In the genomic region with DNA sequence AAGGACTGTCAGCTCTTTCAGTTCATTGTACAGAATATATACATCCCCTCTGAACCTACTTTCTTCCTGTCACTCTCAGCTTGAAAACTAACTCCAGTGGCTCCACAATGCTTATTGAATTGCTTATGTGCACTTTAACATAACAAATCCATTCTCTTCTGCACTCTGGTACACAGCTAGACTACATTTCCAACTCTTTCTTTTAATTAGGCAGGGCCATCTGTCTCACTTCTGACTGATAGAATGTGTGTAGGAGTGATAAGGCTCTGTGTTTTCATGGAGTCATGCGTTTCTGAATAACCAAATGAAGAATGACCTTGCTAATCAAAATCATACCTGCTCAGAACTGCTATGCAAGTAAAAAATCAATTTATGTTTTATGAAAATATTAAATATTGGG, we compare ENCODE assay signal across 26 cellular contexts.
"Had no signal": no experiment of that assay in that cellular context is flagged by ENCODE, and none has a peak within 500 bp of the region (broad histone marks: within the 10 kb centered on the region; RNA-seq: fewer than 3 reads in every experiment).

No MANE protein-coding gene starts in this region.

- DNase-seq: hippocampal formation; left colon; left ventricle myocardium inferior; mesendoderm; midbrain; mucosa of descending colon; naive thymus-derived CD4-positive, alpha-beta T cell; nucleus accumbens; right lobe of liver; stimulated activated CD4-positive, alpha-beta T cell treated with anti-CD3 and anti-CD28 coated beads, Interleukin-1b, Interleukin-23, amount 100 ng/mL, for 48 hours; stimulated activated CD4-positive, alpha-beta T cell treated with anti-CD3 and anti-CD28 coated beads, Interleukin-2, amount 100 ng/mL, for 48 hours; stimulated activated CD4-positive, alpha-beta T cell treated with anti-CD3 and anti-CD28 coated beads, Interleukin-4, amount 100 ng/mL, for 4 hours; stimulated activated CD8-positive, alpha-beta memory T cell treated with anti-CD3 and anti-CD28 coated beads, Interleukin-4, amount 100 ng/mL, for 48 hours; stimulated activated naive CD4-positive, alpha-beta T cell treated with Interleukin-2 at 50 U/mL for 16 hours; stimulated activated naive CD8-positive, alpha-beta T cell treated with anti-CD3 and anti-CD28 coated beads, Interleukin-15, amount 100 ng/mL, for 72 hours; substantia nigra; uterus had no signal

- H3K36me3 ChIP-seq: left ventricle myocardium inferior, right atrium auricular region, right lobe of liver, tibial nerve, uterus had no signal

- H3K4me1 ChIP-seq: left ventricle myocardium inferior, parathyroid adenoma, right atrium auricular region, right lobe of liver, tibial nerve, uterus had no signal

- H3K27ac ChIP-seq: left ventricle myocardium inferior, parathyroid adenoma, right atrium auricular region, right lobe of liver, tibial nerve, uterus had no signal

- H3K4me2 ChIP-seq: smooth muscle cell had no signal

- H3K27me3 ChIP-seq: right atrium auricular region, right lobe of liver, tibial nerve, uterus had no signal

- H3K36me3 Mint-ChIP-seq: naive thymus-derived CD4-positive, alpha-beta T cell; stimulated activated memory B cell treated with anti-CD40 and anti-IgM and Interleukin-4, amounts not matched to agents 10 μg/mL and 1 μg/mL and 100 μg/mL, for 72 hours; type B pancreatic cell had no signal

- H3K9ac ChIP-seq: parathyroid adenoma had no signal

- H3K4me3 Mint-ChIP-seq: naive thymus-derived CD4-positive, alpha-beta T cell; natural killer cell treated with Interleukin-12 subunit alpha and Interleukin-12 subunit beta and Interleukin-15 and Interleukin-18, amount 100 ng/mL, for 72 hours; neural crest cell; stimulated activated memory B cell treated with anti-CD40 and anti-IgM and Interleukin-4, amounts not matched to agents 10 μg/mL and 1 μg/mL and 100 μg/mL, for 72 hours; stimulated activated naive CD8-positive, alpha-beta T cell treated with anti-CD3 and anti-CD28 coated beads, Interleukin-15, amount 100 ng/mL, for 72 hours; type B pancreatic cell had no signal

- H3K9me3 ChIP-seq: left ventricle myocardium inferior, mucosa of descending colon, right atrium auricular region, right lobe of liver, uterus had no signal

- H3K79me2 ChIP-seq: parathyroid adenoma had no signal

- H2AFZ ChIP-seq: parathyroid adenoma had no signal

- ATAC-seq: left colon; mucosa of descending colon; naive thymus-derived CD4-positive, alpha-beta T cell; natural killer cell treated with Interleukin-12 subunit alpha and Interleukin-12 subunit beta and Interleukin-15 and Interleukin-18, amount 100 ng/mL, for 72 hours; right lobe of liver; stimulated activated memory B cell treated with anti-CD40 and anti-IgM and Interleukin-4, amounts not matched to agents 10 μg/mL and 1 μg/mL and 100 μg/mL, for 72 hours; stimulated activated naive CD8-positive, alpha-beta T cell treated with anti-CD3 and anti-CD28 coated beads, Interleukin-15, amount 100 ng/mL, for 72 hours had no signal

- H3K27ac Mint-ChIP-seq: naive thymus-derived CD4-positive, alpha-beta T cell; natural killer cell treated with Interleukin-12 subunit alpha and Interleukin-12 subunit beta and Interleukin-15 and Interleukin-18, amount 100 ng/mL, for 72 hours; stimulated activated memory B cell treated with anti-CD40 and anti-IgM and Interleukin-4, amounts not matched to agents 10 μg/mL and 1 μg/mL and 100 μg/mL, for 72 hours; stimulated activated naive CD8-positive, alpha-beta T cell treated with anti-CD3 and anti-CD28 coated beads, Interleukin-15, amount 100 ng/mL, for 72 hours; type B pancreatic cell had no signal

- H3K9me3 Mint-ChIP-seq: neural crest cell, type B pancreatic cell had no signal

- H3K4me3 ChIP-seq: left ventricle myocardium inferior, lung, mucosa of descending colon, right atrium auricular region, right lobe of liver, smooth muscle cell, tibial nerve, uterus had no signal

- H3K27me3 Mint-ChIP-seq: naive thymus-derived CD4-positive, alpha-beta T cell; natural killer cell treated with Interleukin-12 subunit alpha and Interleukin-12 subunit beta and Interleukin-15 and Interleukin-18, amount 100 ng/mL, for 72 hours; stimulated activated memory B cell treated with anti-CD40 and anti-IgM and Interleukin-4, amounts not matched to agents 10 μg/mL and 1 μg/mL and 100 μg/mL, for 72 hours; stimulated activated naive CD8-positive, alpha-beta T cell treated with anti-CD3 and anti-CD28 coated beads, Interleukin-15, amount 100 ng/mL, for 72 hours; type B pancreatic cell had no signal

- H3K4me1 Mint-ChIP-seq: naive thymus-derived CD4-positive, alpha-beta T cell; stimulated activated memory B cell treated with anti-CD40 and anti-IgM and Interleukin-4, amounts not matched to agents 10 μg/mL and 1 μg/mL and 100 μg/mL, for 72 hours; stimulated activated naive CD8-positive, alpha-beta T cell treated with anti-CD3 and anti-CD28 coated beads, Interleukin-15, amount 100 ng/mL, for 72 hours had no signal
